Comparison of ENCODE assay signal across 8 cellular contexts in the genomic region with DNA sequence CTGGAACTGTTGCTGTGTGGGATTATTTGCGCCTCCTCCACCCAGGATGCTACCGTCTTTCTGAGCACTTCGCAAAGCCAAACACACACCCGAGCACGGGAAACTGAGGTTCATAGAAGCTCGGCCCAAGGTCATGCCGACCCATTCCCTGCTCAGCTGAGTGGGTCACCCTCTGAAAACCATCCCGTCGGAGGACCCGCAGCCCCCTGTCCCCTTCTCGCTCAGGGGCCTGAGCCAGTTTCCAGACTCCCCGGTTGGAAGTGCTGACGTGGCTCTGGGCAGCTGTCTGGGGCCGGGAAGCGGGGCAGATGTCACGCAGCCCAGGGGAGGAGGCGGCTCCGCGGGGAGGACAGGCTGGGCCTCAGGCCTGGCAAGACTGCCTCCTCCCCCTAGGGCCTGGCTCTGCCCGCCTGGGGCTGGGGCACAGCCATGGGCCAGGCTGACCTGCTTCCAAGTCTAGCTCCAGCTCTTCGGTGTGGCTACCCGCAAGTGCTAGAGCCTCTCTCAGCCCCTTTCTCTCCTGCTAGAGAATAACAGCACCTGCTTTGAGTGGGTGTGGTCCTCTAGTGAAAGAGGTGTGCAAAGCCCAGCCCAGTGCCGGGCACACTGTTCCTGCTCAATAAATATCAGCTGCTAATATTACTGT. TPM values are rescaled to one million over a fixed set of nuclear protein-coding genes. Genes with fewer than 3 reads are reported as not detected.
DNase-seq lines count a peak whose midpoint lies in the region; ATAC-seq and TF ChIP-seq lines count a peak whose summit lies in the region.

No MANE protein-coding gene starts in this region.

- peak overlapping the region; percentile 73 for H3K9ac ChIP-seq in Loucy (ENCODE audit: low read depth, low read length, poor library complexity, severe bottlenecking)
- H3K9ac ChIP-seq in neuronal stem cell (ENCODE audit: low read depth, low read length, poor library complexity): peak overlapping the region; percentile 66

- H2BK12ac ChIP-seq in neuronal stem cell (ENCODE audit: low read length): no peak overlapping the region

- H3K79me1 ChIP-seq in neuronal stem cell (ENCODE audit: low read depth, low read length): peaks cover 2% of the 10 kb centered on the region

- peak overlapping the region; percentile 13 for H3K4ac ChIP-seq in neuronal stem cell (ENCODE audit: low read length)

- no peak for ATAC-seq in HG02970 (IDR thresholded peaks at IDR 0.05; ENCODE audit: low FRiP score, unreplicated experiment)

- H3K36me3 ChIP-seq in Loucy (ENCODE audit: insufficient read depth, low read length) (no peaks in the 10 kb centered on the region), WERI-Rb-1 (no peaks in the 10 kb centered on the region), neuronal stem cell (replicated peaks in 1 of 2; ENCODE audit: control insufficient read depth in 2 of 2, insufficient read depth in 2 of 2, low read length in 2 of 2) (no peaks in the 10 kb centered on the region)

- H3K9me2 ChIP-seq in Loucy (replicated peaks; ENCODE audit: low read depth, low read length): no peaks in the 10 kb centered on the region

- H2AK5ac ChIP-seq in neuronal stem cell (ENCODE audit: low read depth, low read length): peak overlapping the region; percentile 80

- H3K4me1 ChIP-seq in Loucy (ENCODE audit: insufficient read depth, low read length, poor library complexity, severe bottlenecking) (peaks cover 57% of the 10 kb centered on the region), neuronal stem cell (ENCODE audit: control insufficient read depth in 2 of 2, insufficient read depth in 1 of 2, low read depth in 1 of 2, low read length in 2 of 2) (peaks cover 33 to 40% of the 10 kb centered on the region in 2 donors)

- CTCF ChIA-PET in AG04449 (lab: Yijun Ruan, JAX): interaction anchor here (0.6 to 15.0 kb wide), 15 partner anchors 12 to 152 kb away, joined by 3 to 795 read pairs (median 4); partner anchors contain the start of gene CXXC5

- peak overlapping the region; percentile 95 for H3K27ac ChIP-seq in WERI-Rb-1
- H3K27ac ChIP-seq in neuronal stem cell (replicated peaks; ENCODE audit: low read length): no peak overlapping the region

- DNase-seq in AG04449 (ENCODE audit: low read depth, low spot score): no peak
- DNase-seq in GM03348 (ENCODE audit: low spot score): peak; percentile 92
- peak; percentile 76 for DNase-seq in WERI-Rb-1
- DNase-seq in glutamatergic neuron: peak; percentile 88
- DNase-seq in neuronal stem cell (ENCODE audit: low spot score): no peak
- no peak for DNase-seq in stimulated activated naive CD4-positive, alpha-beta T cell treated with Interleukin-2 at 50 U/mL for 16 hours (lab: John Stamatoyannopoulos, UW)

- peaks cover 18% of the 10 kb centered on the region for H3K27me3 Mint-ChIP-seq in glutamatergic neuron (ENCODE audit: unreplicated experiment)

- peaks cover 70% of the 10 kb centered on the region for H3K4me1 Mint-ChIP-seq in glutamatergic neuron (ENCODE audit: low read depth, unreplicated experiment)

- 0 out of 2 replicates have a peak, but pooled peaks cover 4% of the 10 kb centered on the region for H3F3A ChIP-seq in Loucy (ENCODE audit: low read depth)

- peaks cover 30% of the 10 kb centered on the region for H3K9me3 Mint-ChIP-seq in glutamatergic neuron (ENCODE audit: unreplicated experiment)

- no peak overlapping the region for H2BK120ac ChIP-seq in neuronal stem cell (ENCODE audit: low read depth, low read length)

- no peak overlapping the region for H4K91ac ChIP-seq in neuronal stem cell (ENCODE audit: low read depth, low read length, poor library complexity)

- POLR2A ChIA-PET in AG04449 (lab: Yijun Ruan, JAX): interaction anchor here (0.6 to 3.9 kb wide), 7 partner anchors 10 to 127 kb away, joined by 3 to 55 read pairs (median 4); partner anchors contain the start of gene CXXC5

- peak overlapping the region; percentile 53 for H3K4me3 ChIP-seq in AG04449 (ENCODE audit: low read depth, low read length)
- H3K4me3 ChIP-seq in Loucy (ENCODE audit: low read length, poor library complexity, severe bottlenecking): peak overlapping the region; percentile 79
- peak overlapping the region; percentile 54 for H3K4me3 ChIP-seq in WERI-Rb-1 (ENCODE audit: low read depth, low read length)
- H3K4me3 ChIP-seq in neuronal stem cell (ENCODE audit: low read length in 2 of 2): peak overlapping the region; percentile 43 to 44

- WGBS in neuronal stem cell (ENCODE audit: extremely low coverage in 2 of 2, insufficient read length in 2 of 2, insufficient replicate concordance in 1 of 2), 2 donors: no CpG with 5 or more reads among the region's 23 CpGs

- H4K8ac ChIP-seq in neuronal stem cell (ENCODE audit: low read depth, low read length): peak overlapping the region; percentile 44

- H3K36me3 Mint-ChIP-seq in glutamatergic neuron (ENCODE audit: unreplicated experiment): no peaks in the 10 kb centered on the region

- peaks cover 37% of the 10 kb centered on the region for H3K79me2 ChIP-seq in Loucy (ENCODE audit: insufficient read depth, low read length)

- peak overlapping the region; percentile 86 for H3K23ac ChIP-seq in neuronal stem cell (ENCODE audit: low read depth, low read length, poor library complexity)

- peak overlapping the region; percentile 92 for H3K18ac ChIP-seq in neuronal stem cell (ENCODE audit: low read length)

- H2BK15ac ChIP-seq in neuronal stem cell (ENCODE audit: low read length): peak overlapping the region; percentile 30

- peak overlapping the region; percentile 4 for H2BK5ac ChIP-seq in neuronal stem cell (ENCODE audit: low read length)

- H3K27me3 ChIP-seq in Loucy (ENCODE audit: insufficient read depth, low read length, poor library complexity, severe bottlenecking): no peaks in the 10 kb centered on the region
- H3K27me3 ChIP-seq in WERI-Rb-1 (ENCODE audit: insufficient read depth, low read depth, severe bottlenecking): no peaks in the 10 kb centered on the region
- no peaks in the 10 kb centered on the region for H3K27me3 ChIP-seq in neuronal stem cell (ENCODE audit: control insufficient read depth in 3 of 3, insufficient read depth in 3 of 3, low read depth in 1 of 3, low read length in 3 of 3)

- no peak overlapping the region for H2AFZ ChIP-seq in Loucy (ENCODE audit: low read length)
- peak overlapping the region; percentile 90 for H2AFZ ChIP-seq in neuronal stem cell (ENCODE audit: low read length)

- no peak for TF ChIP-seq CTCF in AG04449 (IDR thresholded peaks at IDR 0.05; ENCODE audit: insufficient read depth, low read length, missing control alignments)
- TF ChIP-seq CTCF in Loucy (conservative IDR thresholded peaks at IDR 0.05; ENCODE audit: low read length): no peak
- no peak for TF ChIP-seq CTCF in WERI-Rb-1 (IDR thresholded peaks at IDR 0.05; ENCODE audit: low read depth, low read length)
- TF ChIP-seq CTCF in glutamatergic neuron (IDR thresholded peaks at IDR 0.05; ENCODE audit: partially characterized antibody, unreplicated experiment): no peak

- H3K4me3 Mint-ChIP-seq in glutamatergic neuron (ENCODE audit: unreplicated experiment): peak overlapping the region; percentile 90

- H3K9me3 ChIP-seq in Loucy (ENCODE audit: insufficient read depth, low read depth, low read length) (no peaks in the 10 kb centered on the region), WERI-Rb-1 (ENCODE audit: severe bottlenecking) (no peaks in the 10 kb centered on the region), neuronal stem cell (replicated peaks in 1 of 2; ENCODE audit: control insufficient read depth in 2 of 2, insufficient read depth in 1 of 2, low read depth in 1 of 2, low read length in 2 of 2) (no peaks in the 10 kb centered on the region)

- H3K4me2 ChIP-seq in Loucy (ENCODE audit: low read depth, low read length, poor library complexity, severe bottlenecking) (peak overlapping the region; percentile 80), neuronal stem cell (ENCODE audit: insufficient read depth, low read length, poor library complexity, severe bottlenecking) (peak overlapping the region; percentile 91)

- no peak overlapping the region for H3K14ac ChIP-seq in neuronal stem cell (ENCODE audit: low read length)

- no peaks in the 10 kb centered on the region for H4K20me1 ChIP-seq in Loucy (ENCODE audit: insufficient read depth, low read length, poor library complexity, severe bottlenecking)

- H3K27ac Mint-ChIP-seq in glutamatergic neuron (ENCODE audit: unreplicated experiment): peak overlapping the region; percentile 100

RNA-seq across cellular contexts. Expression of gene CXXC5, which starts 9.9 kb away (rescaled TPM):
- 130 TPM for total RNA-seq in glutamatergic neuron (ENCODE audit: unreplicated experiment)
- polyA plus RNA-seq in neuronal stem cell (2013, experiment 1 of 2): 30.9 TPM
- polyA plus RNA-seq in neuronal stem cell (2013, experiment 2 of 2): 32.1 TPM

Comparison
In these comparisons a context has a peak if more than half of its experiments do, and no peak if none do; other contexts are left out.
1. DNase-seq: peak in GM03348 (single experiment), WERI-Rb-1 (single experiment) and glutamatergic neuron (single experiment); none in AG04449 (single experiment), neuronal stem cell (single experiment) and stimulated activated naive CD4-positive, alpha-beta T cell treated with Interleukin-2 at 50 U/mL for 16 hours (single experiment).
2. Peak in every context shown above with its lines, with median percentiles within 50 percentile points of each other: H3K4me3 ChIP-seq.